Comparison of ENCODE assay signal across 10 cellular contexts in genomic region chr3:11300970-11301369, GRCh38. TPM values are rescaled to one million over a fixed set of nuclear protein-coding genes. Genes with fewer than 3 reads are reported as not detected.
A peak's percentile ranks its signal among the peaks of the same experiment; 100 is the strongest.
DNase-seq lines count a peak whose midpoint lies in the region; ATAC-seq, FAIRE-seq and TF ChIP-seq lines count a peak whose summit lies in the region.
"Had no signal": no experiment of that assay in that cellular context is flagged by ENCODE, and none has a peak within 500 bp of the region (broad histone marks: within the 10 kb centered on the region; RNA-seq: fewer than 3 reads in every experiment).

No MANE protein-coding gene starts in this region.

- H3K4me3 Mint-ChIP-seq in CD4-positive, alpha-beta T cell: no peak overlapping the region

- H3K36me3 Mint-ChIP-seq in CD4-positive, alpha-beta T cell (ENCODE audit: low read depth): peaks cover 87% of the 10 kb centered on the region

- H3K9me3 ChIP-seq in pancreas: no peaks in the 10 kb centered on the region
- no peaks in the 10 kb centered on the region for H3K9me3 ChIP-seq in CD4-positive, alpha-beta T cell (ENCODE audit: control insufficient read depth, low read length)
- no peaks in the 10 kb centered on the region for H3K9me3 ChIP-seq in aorta (ENCODE audit: control insufficient read depth, low read length)

- peaks cover 0 to 15% (median 6%) of the 10 kb centered on the region in 3 donors for H3K36me3 ChIP-seq in pancreas
- peaks cover 2 to 6% of the 10 kb centered on the region in 2 donors for H3K36me3 ChIP-seq in aorta (ENCODE audit: control insufficient read depth in 1 of 2, insufficient read depth in 2 of 2, low read length in 1 of 2)

- peak; percentile 98 for ATAC-seq in GM19463 (IDR thresholded peaks at IDR 0.05; ENCODE audit: unreplicated experiment)
- ATAC-seq in HG03108 (IDR thresholded peaks at IDR 0.05; ENCODE audit: unreplicated experiment): peak; percentile 97
- no peak for ATAC-seq in pancreas
- no peak for ATAC-seq in CD4-positive, alpha-beta T cell (ENCODE audit: poor library complexity)
- ATAC-seq in aorta (ENCODE audit: low FRiP score): no peak

- 96 to 100% methylated on average over 3 of the region's 3 CpGs for WGBS in pancreas, 2 donors
- WGBS in aorta, 2 donors: 95% methylated on average over 3 of the region's 3 CpGs

- CTCF ChIA-PET in CD4-positive, alpha-beta T cell (lab: Charles Lee): no interaction called here

- H3K27ac ChIP-seq in pancreas (no peak overlapping the region), aorta (ENCODE audit: low read depth in 1 of 2, low read length in 2 of 2) (no peak overlapping the region)
- H3K27ac ChIP-seq in CD4-positive, alpha-beta T cell (ENCODE audit: low read depth, low read length): no peak overlapping the region

- FAIRE-seq in pancreas (lab: Jason Lieb, UNC): no peak

- H3K27ac Mint-ChIP-seq in CD4-positive, alpha-beta T cell: no peak overlapping the region

- DNase-seq in EL: peak; percentile 26
- DNase-seq in astrocyte of the hippocampus (ENCODE audit: low read depth, low spot score): peak; percentile 29
- no peak for DNase-seq in pancreas
- no peak for DNase-seq in NCI-H524 treated with DMSO at 0.1 percent for 48 hours (lab: John Stamatoyannopoulos, UW)
- DNase-seq in CD4-positive, alpha-beta T cell: no peak
- no peak for DNase-seq in aorta
- DNase-seq: C1 segment of cervical spinal cord; stimulated activated CD4-positive, alpha-beta T cell treated with anti-CD3 and anti-CD28 coated beads, Interleukin-2, amount 100 ng/mL, for 24 hours had no signal

- H3K27me3 ChIP-seq in pancreas: no peaks in the 10 kb centered on the region
- no peaks in the 10 kb centered on the region for H3K27me3 ChIP-seq in CD4-positive, alpha-beta T cell (ENCODE audit: control insufficient read depth, insufficient read depth, low read length)
- no peaks in the 10 kb centered on the region for H3K27me3 ChIP-seq in aorta (ENCODE audit: control insufficient read depth in 1 of 2, insufficient read depth in 2 of 2, low read length in 1 of 2)

- H3K4me3 ChIP-seq in pancreas (no peak overlapping the region), aorta (ENCODE audit: low read length in 2 of 2) (no peak overlapping the region)

- intact Hi-C loops in pancreas (cut with DNase I) (no loop called here), aorta (cut with DNase I) (no loop called here)
- intact Hi-C loops in CD4-positive, alpha-beta T cell (cut with DNase I, micrococcal nuclease): no loop called here

- H3K4me1 ChIP-seq in pancreas: no peaks in the 10 kb centered on the region
- peaks cover 0 to 4% of the 10 kb centered on the region in 2 donors for H3K4me1 ChIP-seq in aorta (ENCODE audit: control insufficient read depth in 1 of 2, insufficient read depth in 2 of 2, low read length in 2 of 2)

- TF ChIP-seq CTCF in pancreas (IDR thresholded peaks at IDR 0.05): no peak
- TF ChIP-seq CTCF in CD4-positive, alpha-beta T cell (IDR thresholded peaks at IDR 0.05): no peak

- H3K27me3 Mint-ChIP-seq in CD4-positive, alpha-beta T cell: no peaks in the 10 kb centered on the region

- POLR2A ChIA-PET in CD4-positive, alpha-beta T cell (lab: Charles Lee): interaction anchor here (0.7 kb wide), 1 partner anchor 9 kb away, joined by 3 read pairs; no protein-coding TSS in a partner anchor

- H3K9me3 Mint-ChIP-seq in CD4-positive, alpha-beta T cell: no peaks in the 10 kb centered on the region

- H3K4me1 Mint-ChIP-seq in CD4-positive, alpha-beta T cell (ENCODE audit: low read depth): peaks cover 6% of the 10 kb centered on the region

RNA-seq across cellular contexts. Expression of gene ATG7, which starts 28.8 kb away (rescaled TPM):
- total RNA-seq in pancreas: 10 to 100 TPM; 13.0 to 28.0 (median 16.6) TPM
- 1 to 10 TPM; 5.1 to 6.1 TPM for polyA plus RNA-seq in pancreas
- total RNA-seq in CD4-positive, alpha-beta T cell: 10 to 100 TPM; 21.4 to 25.7 TPM
- 10 to 100 TPM; 46.1 to 84.1 TPM for total RNA-seq in aorta
- 10 to 100 TPM in 1 of 2 donors, 1 to 10 TPM in 1; 5.1 to 12.0 TPM for polyA plus RNA-seq in aorta

Comparison
In these comparisons a context has a peak if more than half of its experiments do, and no peak if none do; other contexts are left out.
1. DNase-seq: peak in EL (single experiment) and astrocyte of the hippocampus (single experiment); none in pancreas (0 of 6), NCI-H524 treated with DMSO at 0.1 percent for 48 hours (single experiment), CD4-positive, alpha-beta T cell (0 of 10) and aorta (0 of 2).
2. ATAC-seq: peak in GM19463 (single experiment) and HG03108 (single experiment); none in pancreas (0 of 4), CD4-positive, alpha-beta T cell (single experiment) and aorta (single experiment).